ENCODE assay signal across 11 cellular contexts in genomic region chr14:99287269-99287942, GRCh38. TPM values are rescaled to one million over a fixed set of nuclear protein-coding genes. Genes with fewer than 3 reads are reported as not detected.
A peak's percentile ranks its signal among the peaks of the same experiment; 100 is the strongest.
DNase-seq lines count a peak whose midpoint lies in the region; ATAC-seq and TF ChIP-seq lines count a peak whose summit lies in the region.
"Had no signal": no experiment of that assay in that cellular context is flagged by ENCODE, and none has a peak within 500 bp of the region (broad histone marks: within the 10 kb centered on the region; RNA-seq: fewer than 3 reads in every experiment).

No MANE protein-coding gene starts in this region.

- no peaks in the 10 kb centered on the region for H3K27me3 ChIP-seq in CD8-positive, alpha-beta T cell (ENCODE audit: insufficient read depth, low read length)
- H3K27me3 ChIP-seq in psoas muscle (ENCODE audit: insufficient read depth in 3 of 3, low read length in 2 of 3): peaks cover 0 to 33% (median 1%) of the 10 kb centered on the region in 3 donors

- CTCF ChIA-PET in CD8-positive, alpha-beta T cell (lab: Charles Lee): interaction anchor here (0.7 to 1.2 kb wide), 4 partner anchors 10 to 32 kb away, joined by 3 to 4 read pairs (median 3); no protein-coding TSS in a partner anchor

- H3K4me1 ChIP-seq in CD8-positive, alpha-beta T cell (ENCODE audit: insufficient read depth, low read length): no peaks in the 10 kb centered on the region
- no peaks in the 10 kb centered on the region for H3K4me1 ChIP-seq in psoas muscle

- peak overlapping the region; percentile 85 for H3K27ac Mint-ChIP-seq in CD8-positive, alpha-beta T cell

- POLR2A ChIA-PET in CD8-positive, alpha-beta T cell (lab: Charles Lee): interaction anchor here (1.3 to 1.4 kb wide), 2 partner anchors 12 to 16 kb away, joined by 3 read pairs; partner anchors contain the start of gene BCL11B

- TF ChIP-seq CTCF in CD8-positive, alpha-beta T cell (IDR thresholded peaks at IDR 0.05): no peak
- TF ChIP-seq CTCF in psoas muscle (IDR thresholded peaks at IDR 0.05): no peak

- DNase-seq in CD8-positive, alpha-beta T cell: peak in 4 of 7 experiments; percentile 36 to 67 (median 45)
- DNase-seq in RPMI8226 (peak; percentile 25), psoas muscle (no peak), GDM1 (lab: John Stamatoyannopoulos, UW) (no peak), NCI-H226 (no peak)
- DNase-seq: activated naive CD4-positive, alpha-beta T cell treated with anti-CD3 and anti-CD28 coated beads, Interleukin-2, amount 50 U/mL, for 16 hours; mesendoderm; SHP77 treated with DMSO at 0.1 percent for 48 hours had no signal

- H3K36me3 Mint-ChIP-seq in CD8-positive, alpha-beta T cell: peaks cover 2% of the 10 kb centered on the region

- H3K4me3 Mint-ChIP-seq in CD8-positive, alpha-beta T cell: peak overlapping the region; percentile 80

- no peaks in the 10 kb centered on the region for H3K9me3 ChIP-seq in CD8-positive, alpha-beta T cell (ENCODE audit: low read length)
- no peaks in the 10 kb centered on the region for H3K9me3 ChIP-seq in psoas muscle

- peaks cover 15% of the 10 kb centered on the region for H3K4me1 Mint-ChIP-seq in CD8-positive, alpha-beta T cell (ENCODE audit: low read depth)

- ATAC-seq in CD8-positive, alpha-beta T cell: peak; percentile 81
- ATAC-seq in GM19372 (IDR thresholded peaks at IDR 0.05; ENCODE audit: low read depth, unreplicated experiment): peak; percentile 56
- ATAC-seq in HG03066 (IDR thresholded peaks at IDR 0.05; ENCODE audit: low read depth, unreplicated experiment): peak; percentile 86
- ATAC-seq in psoas muscle: no peak
- no peak for ATAC-seq in esophagus mucosa

- H3K27ac ChIP-seq in CD8-positive, alpha-beta T cell (ENCODE audit: low read depth, low read length): peak overlapping the region; percentile 22
- H3K27ac ChIP-seq in psoas muscle: no peak overlapping the region

- H3K36me3 ChIP-seq in CD8-positive, alpha-beta T cell (ENCODE audit: insufficient read depth, low read length): no peaks in the 10 kb centered on the region
- no peaks in the 10 kb centered on the region for H3K36me3 ChIP-seq in psoas muscle (ENCODE audit: insufficient read depth in 1 of 2, low read depth in 1 of 2)

- H3K4me3 ChIP-seq in CD8-positive, alpha-beta T cell (ENCODE audit: low read depth, low read length): no peak overlapping the region
- no peak overlapping the region for H3K4me3 ChIP-seq in psoas muscle

- H3K27me3 Mint-ChIP-seq in CD8-positive, alpha-beta T cell (ENCODE audit: low read depth): no peaks in the 10 kb centered on the region

- no peaks in the 10 kb centered on the region for H3K9me3 Mint-ChIP-seq in CD8-positive, alpha-beta T cell

- WGBS in psoas muscle, 3 donors: 74 to 86% (median 75%) methylated on average over 13 of the region's 13 CpGs

- intact Hi-C loops in CD8-positive, alpha-beta T cell (cut with DNase I, micrococcal nuclease): no loop called here
- intact Hi-C loops in psoas muscle (cut with DNase I): no loop called here

RNA-seq across cellular contexts. Expression of gene BCL11B, which starts 15.4 kb away (rescaled TPM):
- total RNA-seq in CD8-positive, alpha-beta T cell: 100 to 1,000 TPM; 273 to 284 TPM
- under 1 TPM in 3 of 4 donors, not detected in 1; 0.15 to 0.34 (median 0.17) TPM for total RNA-seq in psoas muscle
- polyA plus RNA-seq in psoas muscle: under 1 TPM in 2 of 3 donors, not detected in 1; 0.01 to 0.03 TPM
- 10.6 TPM for total RNA-seq in esophagus mucosa

Comparison
In these comparisons a context has a peak if more than half of its experiments do, and no peak if none do; other contexts are left out.
1. ATAC-seq: peak in CD8-positive, alpha-beta T cell (single experiment), GM19372 (single experiment) and HG03066 (single experiment); none in psoas muscle (0 of 4) and esophagus mucosa (single experiment).
2. DNase-seq: peak in CD8-positive, alpha-beta T cell (4 of 7) and RPMI8226 (single experiment); none in psoas muscle (0 of 2), GDM1 (single experiment) and NCI-H226 (single experiment).
3. RNA of gene BCL11B, which starts 15.4 kb away (total RNA-seq): 273 to 284 TPM in CD8-positive, alpha-beta T cell; 10.6 TPM in esophagus mucosa (single experiment) and 0.15 to 0.34 TPM in psoas muscle; every median in the first group is over 10 times any median in the second.